ENCODE assay signal across 26 cellular contexts in genomic region chr2:120933693-120934092, GRCh38.
DNase-seq lines count a peak whose midpoint lies in the region; ATAC-seq and TF ChIP-seq lines count a peak whose summit lies in the region.
"Had no signal": no experiment of that assay in that cellular context is flagged by ENCODE, and none has a peak within 500 bp of the region (broad histone marks: within the 10 kb centered on the region; RNA-seq: fewer than 3 reads in every experiment).

No MANE protein-coding gene starts in this region.

- H2BK5ac ChIP-seq in neuronal stem cell (ENCODE audit: low read length) = no peak overlapping the region

- H4K20me1 ChIP-seq in SK-N-SH (ENCODE audit: insufficient read depth) = no peaks in the 10 kb centered on the region

- H3K14ac ChIP-seq in neuronal stem cell (ENCODE audit: low read length) = no peak overlapping the region

- H4K8ac ChIP-seq in neuronal stem cell (ENCODE audit: low read depth, low read length) = no peak overlapping the region

- H3K79me2 ChIP-seq in SK-N-SH (ENCODE audit: insufficient read depth) = peaks cover 47% of the 10 kb centered on the region; the same call in 1 of the 2 replicates

- H2BK12ac ChIP-seq in neuronal stem cell (ENCODE audit: low read length) = no peak overlapping the region

- peaks cover 36% of the 10 kb centered on the region for H3F3A ChIP-seq in SK-N-SH (replicated peaks; ENCODE audit: insufficient read depth)

- CTCF ChIA-PET in SK-N-SH (lab: Yijun Ruan, JAX) = interaction anchor here (0.9 to 1.5 kb wide), 3 partner anchors 12 to 238 kb away, joined by 3 to 5 read pairs (median 3); no protein-coding TSS in a partner anchor

- no peak overlapping the region for H4K91ac ChIP-seq in neuronal stem cell (ENCODE audit: low read depth, low read length, poor library complexity)

- no peaks in the 10 kb centered on the region for H3K36me3 Mint-ChIP-seq in naive thymus-derived CD8-positive, alpha-beta T cell
- H3K36me3 Mint-ChIP-seq: natural killer cell treated with Interleukin-12 subunit alpha and Interleukin-12 subunit beta and Interleukin-15 and Interleukin-18, amount 100 ng/mL, for 72 hours; stimulated activated effector memory CD8-positive, alpha-beta T cell treated with anti-CD3 and anti-CD28 coated beads, Interleukin-12 subunit alpha, Interleukin-12 subunit beta, amount 100 ng/mL, for 72 hours had no signal

- no peak overlapping the region for H3K4ac ChIP-seq in neuronal stem cell (ENCODE audit: low read length)

- WGBS in SK-N-SH (ENCODE audit: low lambda C conversion rate) = 95% methylated on average over 4 of the region's 5 CpGs
- WGBS in neuronal stem cell (ENCODE audit: extremely low coverage in 2 of 2, insufficient read length in 2 of 2, insufficient replicate concordance in 1 of 2), 2 donors = no CpG with 5 or more reads among the region's 5 CpGs

- no peak overlapping the region for H3K23ac ChIP-seq in neuronal stem cell (ENCODE audit: low read depth, low read length, poor library complexity)

- H2BK15ac ChIP-seq in neuronal stem cell (ENCODE audit: low read length) = no peak overlapping the region

- H3K36me3 ChIP-seq in SK-N-SH (replicated peaks in 1 of 2; ENCODE audit: control insufficient read depth in 1 of 2, insufficient read depth in 2 of 2, low read length in 1 of 2) = no peaks in the 10 kb centered on the region
- peaks cover 17 to 85% of the 10 kb centered on the region in 2 donors for H3K36me3 ChIP-seq in neuronal stem cell (replicated peaks in 1 of 2; ENCODE audit: control insufficient read depth in 2 of 2, insufficient read depth in 2 of 2, low read length in 2 of 2)
- H3K36me3 ChIP-seq: breast epithelium, gastrocnemius medialis, pancreas had no signal

- H3K27me3 Mint-ChIP-seq in naive thymus-derived CD8-positive, alpha-beta T cell = peaks cover 0 to 9% (median 2%) of the 10 kb centered on the region in 5 donors
- H3K27me3 Mint-ChIP-seq: CD4-positive, alpha-beta T cell; natural killer cell treated with Interleukin-12 subunit alpha and Interleukin-12 subunit beta and Interleukin-15 and Interleukin-18, amount 100 ng/mL, for 72 hours had no signal

- H3K4me3 ChIP-seq in SK-N-SH (ENCODE audit: low read depth in 2 of 2, low read length in 1 of 2) (no peak overlapping the region), coronary artery (no peak overlapping the region), neuronal stem cell (ENCODE audit: low read length in 2 of 2) (no peak overlapping the region)
- H3K4me3 ChIP-seq: breast epithelium, gastrocnemius medialis, GM23338, pancreas had no signal

- H2BK120ac ChIP-seq in neuronal stem cell (ENCODE audit: low read depth, low read length) = no peak overlapping the region

- H3K9me3 Mint-ChIP-seq in naive thymus-derived CD8-positive, alpha-beta T cell = peaks cover 0 to 2% (median 0%) of the 10 kb centered on the region in 9 donors
- H3K9me3 Mint-ChIP-seq: activated naive CD4-positive, alpha-beta T cell treated with anti-CD3 and anti-CD28 coated beads for 36 hours; CD4-positive, alpha-beta T cell; GM23338; mesothelial cell of epicardium; natural killer cell treated with Interleukin-12 subunit alpha and Interleukin-12 subunit beta and Interleukin-15 and Interleukin-18, amount 100 ng/mL, for 72 hours; stimulated activated effector memory CD8-positive, alpha-beta T cell treated with anti-CD3 and anti-CD28 coated beads, Interleukin-12 subunit alpha, Interleukin-12 subunit beta, amount 100 ng/mL, for 72 hours; T-helper 1 cell treated with Interleukin-12 subunit alpha and Interleukin-12 subunit beta and Interleukin-4 antibody, amounts not matched to agents 30 μg/mL and 1 μg/mL, for 36 hours had no signal

- peak overlapping the region; percentile 40; the same call in 1 of the 2 replicates for H3K9ac ChIP-seq in SK-N-SH
- no peak overlapping the region for H3K9ac ChIP-seq in neuronal stem cell (ENCODE audit: low read depth, low read length, poor library complexity)

- H2AFZ ChIP-seq in SK-N-SH (ENCODE audit: low read depth) (no peak overlapping the region), neuronal stem cell (ENCODE audit: low read length) (no peak overlapping the region)
- H2AFZ ChIP-seq: GM23338 had no signal

- ATAC-seq in SK-N-SH treated with all-trans-retinoic acid at 6 μM for 48 hours (no peak), HG03039 (IDR thresholded peaks at IDR 0.05; ENCODE audit: unreplicated experiment) (no peak)
- ATAC-seq in naive thymus-derived CD8-positive, alpha-beta T cell = no peak
- ATAC-seq: gastrocnemius medialis; GM23338; left lobe of liver; natural killer cell treated with Interleukin-12 subunit alpha and Interleukin-12 subunit beta and Interleukin-15 and Interleukin-18, amount 100 ng/mL, for 72 hours; pancreas; stimulated activated effector memory CD8-positive, alpha-beta T cell treated with anti-CD3 and anti-CD28 coated beads, Interleukin-12 subunit alpha, Interleukin-12 subunit beta, amount 100 ng/mL, for 72 hours had no signal

- peaks cover 12% of the 10 kb centered on the region for H3K79me1 ChIP-seq in neuronal stem cell (ENCODE audit: low read depth, low read length)

- no peak for TF ChIP-seq EP300 in SK-N-SH (IDR thresholded peaks at IDR 0.05; ENCODE audit: borderline replicate concordance in 1 of 2, low read depth in 1 of 2, low read length in 1 of 2)

- H3K4me1 ChIP-seq in SK-N-SH (ENCODE audit: control insufficient read depth in 1 of 2, insufficient read depth in 2 of 2, low read depth in 1 of 2, low read length in 1 of 2) (peaks cover 45 to 65% of the 10 kb centered on the region in 2 experiments), neuronal stem cell (ENCODE audit: control insufficient read depth in 2 of 2, insufficient read depth in 1 of 2, low read depth in 1 of 2, low read length in 2 of 2) (peaks cover 21 to 40% of the 10 kb centered on the region in 2 donors)

- H3K4me3 Mint-ChIP-seq in naive thymus-derived CD8-positive, alpha-beta T cell = no peak overlapping the region
- H3K4me3 Mint-ChIP-seq: activated naive CD4-positive, alpha-beta T cell treated with anti-CD3 and anti-CD28 coated beads for 36 hours; CD4-positive, alpha-beta T cell; GM23338; mesothelial cell of epicardium; natural killer cell treated with Interleukin-12 subunit alpha and Interleukin-12 subunit beta and Interleukin-15 and Interleukin-18, amount 100 ng/mL, for 72 hours; stimulated activated effector memory CD8-positive, alpha-beta T cell treated with anti-CD3 and anti-CD28 coated beads, Interleukin-12 subunit alpha, Interleukin-12 subunit beta, amount 100 ng/mL, for 72 hours; T-helper 1 cell treated with Interleukin-12 subunit alpha and Interleukin-12 subunit beta and Interleukin-4 antibody, amounts not matched to agents 30 μg/mL and 1 μg/mL, for 36 hours had no signal

- no peak for TF ChIP-seq RAD21 in SK-N-SH (IDR thresholded peaks at IDR 0.05; ENCODE audit: low read length)

- peak overlapping the region; percentile 6 for H3K18ac ChIP-seq in neuronal stem cell (ENCODE audit: low read length)

- H3K4me2 ChIP-seq in SK-N-SH (peak overlapping the region; percentile 78; the same call in 1 of the 2 replicates), neuronal stem cell (ENCODE audit: insufficient read depth, low read length, poor library complexity, severe bottlenecking) (no peak overlapping the region)
- H3K4me2 ChIP-seq: GM23338 had no signal

- POLR2A ChIA-PET in SK-N-SH (lab: Yijun Ruan, JAX) = no interaction called here
- POLR2A ChIA-PET in naive thymus-derived CD8-positive, alpha-beta T cell (lab: Charles Lee) = no interaction called here

- no peak for DNase-seq in SK-N-SH
- no peak for DNase-seq in coronary artery (ENCODE audit: low spot score)
- DNase-seq in neuronal stem cell (ENCODE audit: low spot score) = no peak
- DNase-seq in NOMO-1 (lab: John Stamatoyannopoulos, UW; ENCODE audit: unreplicated experiment in 2 of 2) = no peak
- no peak for DNase-seq in naive thymus-derived CD8-positive, alpha-beta T cell
- no peak for DNase-seq in kidney glomerular epithelial cell (lab: John Stamatoyannopoulos, UW)
- DNase-seq: activated CD4-positive, alpha-beta T cell treated with anti-CD3 and anti-CD28 coated beads, Interleukin-2, amount 50 U/mL, for 4 hours; activated naive CD4-positive, alpha-beta T cell treated with anti-CD3 and anti-CD28 coated beads for 36 hours; CD4-positive, alpha-beta T cell; gastrocnemius medialis; NCI-H1105 treated with DMSO at 0.1 percent for 48 hours; NCI-H2029; NCI-H526 treated with DMSO at 0.1 percent for 48 hours; pancreas; retina; stimulated activated CD4-positive, alpha-beta T cell treated with anti-CD3 and anti-CD28 coated beads, Interleukin-12 subunit alpha, Interleukin-12 subunit beta, amount 100 ng/mL, for 4 hours; stimulated activated CD4-positive, alpha-beta T cell treated with anti-CD3 and anti-CD28 coated beads, Interleukin-4, amount 100 ng/mL, for 24 hours had no signal

- H3K27me3 ChIP-seq in SK-N-SH (ENCODE audit: insufficient read depth) (no peaks in the 10 kb centered on the region), neuronal stem cell (ENCODE audit: control insufficient read depth in 3 of 3, insufficient read depth in 3 of 3, low read depth in 1 of 3, low read length in 3 of 3) (no peaks in the 10 kb centered on the region)
- H3K27me3 ChIP-seq: breast epithelium, gastrocnemius medialis, pancreas had no signal

- H3K4me1 Mint-ChIP-seq in naive thymus-derived CD8-positive, alpha-beta T cell = peaks cover 0 to 4% (median 0%) of the 10 kb centered on the region in 4 donors
- H3K4me1 Mint-ChIP-seq: stimulated activated effector memory CD8-positive, alpha-beta T cell treated with anti-CD3 and anti-CD28 coated beads, Interleukin-12 subunit alpha, Interleukin-12 subunit beta, amount 100 ng/mL, for 72 hours had no signal

- no peak overlapping the region for H3K27ac Mint-ChIP-seq in naive thymus-derived CD8-positive, alpha-beta T cell
- H3K27ac Mint-ChIP-seq: activated naive CD4-positive, alpha-beta T cell treated with anti-CD3 and anti-CD28 coated beads for 36 hours; CD4-positive, alpha-beta T cell; mesothelial cell of epicardium; natural killer cell treated with Interleukin-12 subunit alpha and Interleukin-12 subunit beta and Interleukin-15 and Interleukin-18, amount 100 ng/mL, for 72 hours; stimulated activated effector memory CD8-positive, alpha-beta T cell treated with anti-CD3 and anti-CD28 coated beads, Interleukin-12 subunit alpha, Interleukin-12 subunit beta, amount 100 ng/mL, for 72 hours; T-helper 1 cell treated with Interleukin-12 subunit alpha and Interleukin-12 subunit beta and Interleukin-4 antibody, amounts not matched to agents 30 μg/mL and 1 μg/mL, for 36 hours had no signal

- no peaks in the 10 kb centered on the region for H3K9me2 ChIP-seq in SK-N-SH

- TF ChIP-seq CTCF in SK-N-SH (IDR thresholded peaks at IDR 0.05) = no peak
- no peak for TF ChIP-seq CTCF in coronary artery (IDR thresholded peaks at IDR 0.05)

- H3K9me3 ChIP-seq in SK-N-SH (no peaks in the 10 kb centered on the region), neuronal stem cell (replicated peaks in 1 of 2; ENCODE audit: control insufficient read depth in 2 of 2, insufficient read depth in 1 of 2, low read depth in 1 of 2, low read length in 2 of 2) (peaks cover 11 to 19% of the 10 kb centered on the region in 2 donors)
- H3K9me3 ChIP-seq: gastrocnemius medialis, pancreas had no signal

- H3K27ac ChIP-seq in SK-N-SH (ENCODE audit: low read depth in 2 of 2, low read length in 1 of 2) (peak overlapping the region; percentile 95 to 96), coronary artery (peak overlapping the region; percentile 45 to 85), neuronal stem cell (replicated peaks; ENCODE audit: low read length) (no peak overlapping the region)
- H3K27ac ChIP-seq: pancreas had no signal

- H2AK5ac ChIP-seq in neuronal stem cell (ENCODE audit: low read depth, low read length) = no peak overlapping the region
